15 cellular contexts compared by ENCODE assay signal in the genomic region with DNA sequence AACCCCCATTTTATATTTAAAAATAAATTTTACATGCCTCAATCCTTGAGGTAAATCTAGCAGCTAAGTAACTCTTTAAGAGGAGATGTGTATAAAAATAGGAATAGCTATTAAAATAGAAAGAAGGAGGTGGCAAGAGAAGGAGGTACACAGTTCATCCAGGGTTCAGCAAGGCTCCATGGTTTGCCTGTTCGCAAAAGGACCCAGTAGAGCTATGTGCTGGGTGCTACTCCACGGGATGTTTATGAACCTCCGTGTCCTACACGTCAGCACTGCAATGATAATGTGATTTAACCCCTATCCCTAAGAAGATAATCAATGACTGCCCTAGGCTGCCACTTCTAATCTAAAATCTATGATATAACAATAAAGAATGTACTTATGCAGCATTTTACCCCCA. TPM values are rescaled to one million over a fixed set of nuclear protein-coding genes. Genes with fewer than 3 reads are reported as not detected.
DNase-seq lines count a peak whose midpoint lies in the region; ATAC-seq, FAIRE-seq and TF ChIP-seq lines count a peak whose summit lies in the region.
"Had no signal": no experiment of that assay in that cellular context is flagged by ENCODE, and none has a peak within 500 bp of the region (broad histone marks: within the 10 kb centered on the region; RNA-seq: fewer than 3 reads in every experiment).

No MANE protein-coding gene starts in this region.

- peak overlapping the region; percentile 91 for H3K4me2 ChIP-seq in keratinocyte (ENCODE audit: control insufficient read depth, extremely low read depth, insufficient read depth, low read depth, low read length)

- peaks cover 34% of the 10 kb centered on the region for H3K4me1 Mint-ChIP-seq in activated naive CD8-positive, alpha-beta T cell (ENCODE audit: low read depth)
- peaks cover 33% of the 10 kb centered on the region for H3K4me1 Mint-ChIP-seq in activated naive CD8-positive, alpha-beta T cell treated with anti-CD3 and anti-CD28 coated beads for 36 hours

- H4K20me1 ChIP-seq in keratinocyte (ENCODE audit: control insufficient read depth, extremely low read depth, insufficient read depth, low read length), result no peaks in the 10 kb centered on the region

- no peak for ATAC-seq in RWPE2 (ENCODE audit: low read depth)
- no peak for ATAC-seq in GM21390 (IDR thresholded peaks at IDR 0.05; ENCODE audit: unreplicated experiment)

- peak overlapping the region; percentile 96 for H3K4me3 ChIP-seq in RWPE2 (ENCODE audit: severe bottlenecking)
- no peak overlapping the region for H3K4me3 ChIP-seq in keratinocyte (ENCODE audit: control insufficient read depth in 2 of 3, extremely low read depth in 1 of 3, insufficient read depth in 2 of 3, low read depth in 1 of 3, low read length in 3 of 3)
- peak overlapping the region; percentile 93 for H3K4me3 ChIP-seq in suprapubic skin

- no peak for TF ChIP-seq EP300 in suprapubic skin (IDR thresholded peaks at IDR 0.05)

- 86% methylated on average over 4 of the region's 4 CpGs for WGBS in suprapubic skin

- H3K27me3 ChIP-seq in RWPE2 (ENCODE audit: insufficient read depth, poor library complexity, severe bottlenecking), result no peaks in the 10 kb centered on the region
- H3K27me3 ChIP-seq in keratinocyte (ENCODE audit: control insufficient read depth, extremely low read depth, insufficient read depth, low read length), result no peaks in the 10 kb centered on the region
- no peaks in the 10 kb centered on the region for H3K27me3 ChIP-seq in suprapubic skin

- H3K79me2 ChIP-seq in keratinocyte (ENCODE audit: control insufficient read depth, insufficient read depth, low read length), result no peaks in the 10 kb centered on the region

- peak overlapping the region; percentile 85 for H3K4me3 Mint-ChIP-seq in activated naive CD8-positive, alpha-beta T cell
- no peak overlapping the region for H3K4me3 Mint-ChIP-seq in activated naive CD8-positive, alpha-beta T cell treated with anti-CD3 and anti-CD28 coated beads for 36 hours

- H2AFZ ChIP-seq in keratinocyte (ENCODE audit: control insufficient read depth, low read length), result no peak overlapping the region

- H3K9me1 ChIP-seq in keratinocyte (ENCODE audit: control insufficient read depth, extremely low read depth, insufficient read depth, low read length), result no peaks in the 10 kb centered on the region

- FAIRE-seq in keratinocyte (lab: Jason Lieb, UNC), result no peak
- FAIRE-seq: H54 had no signal

- DNase-seq in activated naive CD8-positive, alpha-beta T cell treated with anti-CD3 and anti-CD28 coated beads for 36 hours, result no peak
- no peak for DNase-seq in RWPE2 (ENCODE audit: low spot score)
- DNase-seq in keratinocyte (ENCODE audit: low read depth, low spot score), result no peak
- DNase-seq in suprapubic skin (ENCODE audit: low spot score in 2 of 2), result no peak
- no peak for DNase-seq in NCI-H146 treated with DMSO at 0.1 percent for 48 hours (lab: John Stamatoyannopoulos, UW; ENCODE audit: unreplicated experiment)
- no peak for DNase-seq in SK-N-DZ (ENCODE audit: low spot score)
- DNase-seq: activated CD4-positive, alpha-beta T cell treated with anti-CD3 and anti-CD28 coated beads for 4 hours; amniotic stem cell; kidney glomerular epithelial cell; SHP77 treated with DMSO at 0.1 percent for 48 hours had no signal

- TF ChIP-seq POLR2A in suprapubic skin (IDR thresholded peaks at IDR 0.05), result no peak

- dilution Hi-C loops in keratinocyte (cut with MboI; ENCODE audit: extremely low pct_ligation_motif_present, low sequenced_read_pairs), result no loop called here

- no peaks in the 10 kb centered on the region for H3K27me3 Mint-ChIP-seq in activated naive CD8-positive, alpha-beta T cell
- peaks cover 5% of the 10 kb centered on the region for H3K27me3 Mint-ChIP-seq in activated naive CD8-positive, alpha-beta T cell treated with anti-CD3 and anti-CD28 coated beads for 36 hours

- H3K36me3 Mint-ChIP-seq in activated naive CD8-positive, alpha-beta T cell, result no peaks in the 10 kb centered on the region
- H3K36me3 Mint-ChIP-seq in activated naive CD8-positive, alpha-beta T cell treated with anti-CD3 and anti-CD28 coated beads for 36 hours, result peaks cover 3% of the 10 kb centered on the region

- TF ChIP-seq CTCF in RWPE2 (IDR thresholded peaks at IDR 0.05; ENCODE audit: poor library complexity, severe bottlenecking) (no peak), keratinocyte (optimal IDR thresholded peaks at IDR 0.05 in 1 of 3, IDR thresholded peaks at IDR 0.05 in 1 of 3, conservative IDR thresholded peaks at IDR 0.05 in 1 of 3; ENCODE audit: extremely low read depth in 1 of 3, insufficient read depth in 2 of 3, low read length in 3 of 3) (no peak), suprapubic skin (IDR thresholded peaks at IDR 0.05) (no peak)

- H3K9me3 ChIP-seq in RWPE2 (ENCODE audit: severe bottlenecking) (no peaks in the 10 kb centered on the region), keratinocyte (ENCODE audit: control insufficient read depth, low read depth, low read length) (no peaks in the 10 kb centered on the region), suprapubic skin (no peaks in the 10 kb centered on the region)

- no peaks in the 10 kb centered on the region for H3K9me3 Mint-ChIP-seq in activated naive CD8-positive, alpha-beta T cell (ENCODE audit: low read depth)
- H3K9me3 Mint-ChIP-seq in activated naive CD8-positive, alpha-beta T cell treated with anti-CD3 and anti-CD28 coated beads for 36 hours, result no peaks in the 10 kb centered on the region

- H3K27ac ChIP-seq in RWPE2 (ENCODE audit: poor library complexity, severe bottlenecking) (no peak overlapping the region), keratinocyte (ENCODE audit: control insufficient read depth, insufficient read depth, low read length) (no peak overlapping the region), suprapubic skin (no peak overlapping the region)

- H3K9ac ChIP-seq in keratinocyte (ENCODE audit: control insufficient read depth, extremely low read depth, insufficient read depth, low read length), result no peak overlapping the region

- H3K4me1 ChIP-seq in RWPE2 (ENCODE audit: insufficient read depth, poor library complexity, severe bottlenecking), result peaks cover 3% of the 10 kb centered on the region
- H3K4me1 ChIP-seq in keratinocyte (ENCODE audit: control insufficient read depth, extremely low read depth, insufficient read depth, low read length), result peaks cover 12% of the 10 kb centered on the region
- H3K4me1 ChIP-seq in suprapubic skin, result peaks cover 43% of the 10 kb centered on the region

- no peak overlapping the region for H3K27ac Mint-ChIP-seq in activated naive CD8-positive, alpha-beta T cell
- no peak overlapping the region for H3K27ac Mint-ChIP-seq in activated naive CD8-positive, alpha-beta T cell treated with anti-CD3 and anti-CD28 coated beads for 36 hours

- H3K36me3 ChIP-seq in RWPE2 (ENCODE audit: low read depth), result no peaks in the 10 kb centered on the region
- no peaks in the 10 kb centered on the region for H3K36me3 ChIP-seq in keratinocyte (ENCODE audit: control insufficient read depth in 2 of 2, extremely low read depth in 1 of 2, insufficient read depth in 2 of 2, low read length in 2 of 2)
- H3K36me3 ChIP-seq in suprapubic skin, result no peaks in the 10 kb centered on the region

RNA-seq across cellular contexts. Expression of a gene that starts 0.9 kb away (rescaled TPM):
- total RNA-seq in activated naive CD8-positive, alpha-beta T cell treated with anti-CD3 and anti-CD28 coated beads for 36 hours, result 10 to 100 TPM; 29.9 to 32.9 TPM
- polyA plus RNA-seq in keratinocyte, result 3.3 to 5.4 TPM (median 4.7 TPM) in 3 replicates
- polyA plus RNA-seq in keratinocyte (2011; ENCODE audit: low read depth), result 2.4 TPM
- polyA plus RNA-seq in keratinocyte (2011; cell fraction: cytosol; rRNA removed), result 2.1 and 2.8 TPM in 2 replicates
- polyA plus RNA-seq in keratinocyte (2011; cell fraction: nucleus; rRNA removed), result 11.5 and 13.4 TPM in 2 replicates
- 3.4 and 3.9 TPM in 2 replicates for polyA plus RNA-seq in keratinocyte (2012; ENCODE audit: low replicate concordance)
- polyA minus RNA-seq in keratinocyte, result 4.5 to 8.9 TPM (median 6.1 TPM) in 3 replicates
- polyA minus RNA-seq in keratinocyte (2011; cell fraction: cytosol; rRNA and poly(A)+ RNA removed), result 2.7 TPM
- polyA minus RNA-seq in keratinocyte (2011; cell fraction: nucleus; rRNA and poly(A)+ RNA removed), result 6.1 and 9.4 TPM in 2 replicates
- total RNA-seq in suprapubic skin, result 10 to 100 TPM; 12.5 to 45.2 (median 17.9) TPM
- polyA plus RNA-seq in SK-N-DZ (2014; cell fraction: cytosol; rRNA removed), result 17.2 and 19.5 TPM in 2 replicates
- 27.4 and 32.9 TPM in 2 replicates for polyA plus RNA-seq in SK-N-DZ (2014; cell fraction: nucleus; rRNA removed)

RNA-seq across cellular contexts. Expression of a gene that starts 5.3 kb away (rescaled TPM):
- total RNA-seq in activated naive CD8-positive, alpha-beta T cell treated with anti-CD3 and anti-CD28 coated beads for 36 hours, result not detected
- not detected in 3 replicates for polyA plus RNA-seq in keratinocyte
- 0.09 TPM for polyA plus RNA-seq in keratinocyte (2011; ENCODE audit: low read depth)
- polyA plus RNA-seq in keratinocyte (2011; cell fraction: cytosol; rRNA removed), result not detected in 2 replicates
- polyA plus RNA-seq in keratinocyte (2011; cell fraction: nucleus; rRNA removed), result not detected in 2 replicates
- not detected in 2 replicates for polyA plus RNA-seq in keratinocyte (2012; ENCODE audit: low replicate concordance)
- not detected in 3 replicates for polyA minus RNA-seq in keratinocyte
- polyA minus RNA-seq in keratinocyte (2011; cell fraction: cytosol; rRNA and poly(A)+ RNA removed), result not detected
- polyA minus RNA-seq in keratinocyte (2011; cell fraction: nucleus; rRNA and poly(A)+ RNA removed), result not detected in 2 replicates
- not detected for total RNA-seq in suprapubic skin
- polyA plus RNA-seq in SK-N-DZ (2014; cell fraction: cytosol; rRNA removed), result not detected in 2 replicates
- polyA plus RNA-seq in SK-N-DZ (2014; cell fraction: nucleus; rRNA removed), result 0.06 TPM in 1 of 2 replicates, not detected in the other
- total RNA-seq: fibroblast of lung, sciatic nerve had no signal
- polyA plus RNA-seq: fibroblast of lung had no signal

RNA-seq across cellular contexts. Expression of a gene that starts 35.3 kb away (rescaled TPM):
- total RNA-seq in activated naive CD8-positive, alpha-beta T cell treated with anti-CD3 and anti-CD28 coated beads for 36 hours, result 100 to 1,000 TPM; 309 to 318 TPM
- 127 to 244 TPM (median 230 TPM) in 3 replicates for polyA plus RNA-seq in keratinocyte
- 49.2 TPM for polyA plus RNA-seq in keratinocyte (2011; ENCODE audit: low read depth)
- polyA plus RNA-seq in keratinocyte (2011; cell fraction: cytosol; rRNA removed), result 176 and 226 TPM in 2 replicates
- 124 and 160 TPM in 2 replicates for polyA plus RNA-seq in keratinocyte (2011; cell fraction: nucleus; rRNA removed)
- polyA plus RNA-seq in keratinocyte (2012; ENCODE audit: low replicate concordance), result 164 and 317 TPM in 2 replicates
- polyA minus RNA-seq in keratinocyte, result 13.3 to 76.6 TPM (median 35.4 TPM) in 3 replicates
- polyA minus RNA-seq in keratinocyte (2011; cell fraction: cytosol; rRNA and poly(A)+ RNA removed), result 50.1 TPM
- 30.2 and 53.3 TPM in 2 replicates for polyA minus RNA-seq in keratinocyte (2011; cell fraction: nucleus; rRNA and poly(A)+ RNA removed)
- 100 to 1,000 TPM in 2 of 4 donors, 10 to 100 TPM in 2; 71.8 to 105 (median 92.8) TPM for total RNA-seq in suprapubic skin
- 337 and 389 TPM in 2 replicates for polyA plus RNA-seq in SK-N-DZ (2014; cell fraction: cytosol; rRNA removed)
- polyA plus RNA-seq in SK-N-DZ (2014; cell fraction: nucleus; rRNA removed), result 269 and 271 TPM in 2 replicates

Comparison
In these comparisons a context has a peak if more than half of its experiments do, and no peak if none do; other contexts are left out.
1. H3K4me3 ChIP-seq: peak in RWPE2 (single experiment) and suprapubic skin (single experiment); none in keratinocyte (0 of 3).